In genomic region chr3:106839576-106840280, GRCh38 we compare ENCODE assay signal across 19 cellular contexts.
A peak's percentile ranks its signal among the peaks of the same experiment; 100 is the strongest.
DNase-seq lines count a peak whose midpoint lies in the region; ATAC-seq and TF ChIP-seq lines count a peak whose summit lies in the region.
"Had no signal": no experiment of that assay in that cellular context is flagged by ENCODE, and none has a peak within 500 bp of the region (broad histone marks: within the 10 kb centered on the region; RNA-seq: fewer than 3 reads in every experiment).

No MANE protein-coding gene starts in this region.

- H3K4me3 ChIP-seq in BLaER1 = no peak overlapping the region
- H3K4me3 ChIP-seq in cardiac fibroblast (replicated peaks in 1 of 2; ENCODE audit: low read depth in 2 of 2, low read length in 2 of 2) = no peak overlapping the region
- H3K4me3 ChIP-seq: dorsolateral prefrontal cortex, skin epidermis, upper lobe of right lung had no signal

- H3K4me1 ChIP-seq in BLaER1 = peaks cover 33% of the 10 kb centered on the region
- H3K4me1 ChIP-seq: upper lobe of right lung had no signal

- no peak for TF ChIP-seq CTCF in cardiac fibroblast (IDR thresholded peaks at IDR 0.05; ENCODE audit: low read depth, low read length)

- DNase-seq in OCI-M1 (lab: John Stamatoyannopoulos, UW) (peak; percentile 57), cardiac fibroblast (ENCODE audit: low read depth in 2 of 2) (peak; percentile 21 to 36), myocyte (ENCODE audit: low read depth) (peak; percentile 84), NCI-H2196 treated with DMSO at 0.1 percent for 48 hours (lab: John Stamatoyannopoulos, UW; ENCODE audit: unreplicated experiment) (no peak), HuH-7 (ENCODE audit: low spot score) (no peak), CD1c-positive myeloid dendritic cell (ENCODE audit: extremely low spot score) (no peak)
- DNase-seq: DMS53; dorsolateral prefrontal cortex; foreskin fibroblast; GOT3; mesenchymal stem cell; NCI-H1105; NCI-H2227 treated with DMSO at 0.1 percent for 48 hours; stimulated activated naive B cell treated with anti-CD40 and anti-IgM and Interleukin-4, amounts not matched to agents 10 μg/mL and 1 μg/mL and 100 μg/mL, for 72 hours; upper lobe of right lung; WERI-Rb-1 had no signal

- H4K20me1 ChIP-seq in BLaER1 = no peaks in the 10 kb centered on the region

- H3K4me2 ChIP-seq in BLaER1 = peak overlapping the region; percentile 15

- no peaks in the 10 kb centered on the region for H3K27me3 ChIP-seq in BLaER1
- H3K27me3 ChIP-seq: dorsolateral prefrontal cortex, upper lobe of right lung had no signal

- H3K9me3 ChIP-seq in BLaER1 = no peaks in the 10 kb centered on the region
- H3K9me3 ChIP-seq: upper lobe of right lung had no signal

- no peaks in the 10 kb centered on the region for H3K36me3 ChIP-seq in BLaER1
- H3K36me3 ChIP-seq: upper lobe of right lung, WERI-Rb-1 had no signal

- no peak for ATAC-seq in GM18861 (IDR thresholded peaks at IDR 0.05; ENCODE audit: unreplicated experiment)
- ATAC-seq: upper lobe of right lung had no signal

- no peak overlapping the region for H3K27ac ChIP-seq in BLaER1
- H3K27ac ChIP-seq: dorsolateral prefrontal cortex, skin epidermis, upper lobe of right lung, WERI-Rb-1 had no signal

- H3K9ac ChIP-seq in BLaER1 = no peak overlapping the region

Comparison
In these comparisons a context has a peak if more than half of its experiments do, and no peak if none do; other contexts are left out.
1. DNase-seq: peak in OCI-M1 (single experiment), cardiac fibroblast (2 of 2) and myocyte (single experiment); none in NCI-H2196 treated with DMSO at 0.1 percent for 48 hours (single experiment), HuH-7 (single experiment) and CD1c-positive myeloid dendritic cell (single experiment).